8 cellular contexts compared by ENCODE assay signal in genomic region chr3:196317702-196318467, GRCh38. TPM values are rescaled to one million over a fixed set of nuclear protein-coding genes. Genes with fewer than 3 reads are reported as not detected.
DNase-seq lines count a peak whose midpoint lies in the region; ATAC-seq, FAIRE-seq and TF ChIP-seq lines count a peak whose summit lies in the region.

DYNLT2B (minus strand) TSS chr3:196318240; CDS start chr3:196318152, 88 bp downstream.

- POLR2A ChIA-PET in AG04449 (lab: Yijun Ruan, JAX) = interaction anchor here (0.6 to 1.4 kb wide), 6 partner anchors 11 to 184 kb away, joined by 3 to 5 read pairs (median 4); partner anchors contain the start of genes PCYT1A and UBXN7

- no peak for TF ChIP-seq CTCF in AG04449 (IDR thresholded peaks at IDR 0.05; ENCODE audit: insufficient read depth, low read length, missing control alignments)
- TF ChIP-seq CTCF in WI38 (IDR thresholded peaks at IDR 0.05; ENCODE audit: low read depth, low read length) = no peak
- TF ChIP-seq CTCF in bronchial epithelial cell (IDR thresholded peaks at IDR 0.05; ENCODE audit: insufficient read depth, low read length, severe bottlenecking) = no peak

- DNase-seq in AG04449 (ENCODE audit: low read depth, low spot score) = peak; percentile 14
- peak; percentile 98 for DNase-seq in NCI-H2196 treated with DMSO at 0.1 percent for 48 hours (lab: John Stamatoyannopoulos, UW; ENCODE audit: unreplicated experiment)
- peak; percentile 77 for DNase-seq in bronchial epithelial cell (ENCODE audit: low read depth)
- peak; percentile 92 for DNase-seq in iris pigment epithelial cell (ENCODE audit: low read depth)
- DNase-seq in stimulated activated CD4-positive, alpha-beta T cell treated with anti-CD3 and anti-CD28 coated beads, Interleukin-12 subunit alpha, Interleukin-12 subunit beta, amount 100 ng/mL, for 24 hours (ENCODE audit: low read depth in 2 of 2) = peak; percentile 71 to 77

- no peaks in the 10 kb centered on the region for H3K27me3 ChIP-seq in bronchial epithelial cell (ENCODE audit: control insufficient read depth, insufficient read depth, low read length)

- H3K4me3 ChIP-seq in AG04449 (ENCODE audit: low read depth, low read length) (peak within 1 kb of the TSS; percentile 89), WI38 (ENCODE audit: low read depth, low read length) (peak within 1 kb of the TSS; percentile 72), bronchial epithelial cell (ENCODE audit: low read depth, low read length) (peak within 1 kb of the TSS; percentile 94)

- FAIRE-seq in bronchial epithelial cell (lab: Jason Lieb, UNC) = no peak

- no peaks in the 10 kb centered on the region for H3K36me3 ChIP-seq in bronchial epithelial cell (ENCODE audit: control insufficient read depth, insufficient read depth, low read length)

- ATAC-seq in GM18870 (IDR thresholded peaks at IDR 0.05; ENCODE audit: unreplicated experiment) (peak; percentile 60), HG03108 (IDR thresholded peaks at IDR 0.05; ENCODE audit: unreplicated experiment) (peak; percentile 79)

- CTCF ChIA-PET in AG04449 (lab: Yijun Ruan, JAX) = interaction anchor here (1.0 kb wide), 1 partner anchor 10 kb away, joined by 3 read pairs; no protein-coding TSS in a partner anchor

RNA-seq across cellular contexts. Expression of gene DYNLT2B, which starts in this region (rescaled TPM):
- 17.1 and 19.7 TPM in 2 replicates for total RNA-seq in bronchial epithelial cell

Comparison
In these comparisons a context has a peak if more than half of its experiments do, and no peak if none do; other contexts are left out.
1. Peak in every context shown above with its lines: DNase-seq, ATAC-seq and H3K4me3 ChIP-seq.
2. DNase-seq: peak in every context shown above with its lines; median percentile 98 in NCI-H2196 treated with DMSO at 0.1 percent for 48 hours; 92 in iris pigment epithelial cell; 77 in bronchial epithelial cell; 74 in stimulated activated CD4-positive, alpha-beta T cell treated with anti-CD3 and anti-CD28 coated beads, Interleukin-12 subunit alpha, Interleukin-12 subunit beta, amount 100 ng/mL, for 24 hours; 14 in AG04449.